In genomic region chr3:89787485-89787884, GRCh38 we compare ENCODE assay signal across 1 cellular context.
TF ChIP-seq lines count a peak whose summit lies in the region.

No MANE protein-coding gene starts in this region.

TF ChIP-seq in GM23338, 12 proteins besides CTCF, POLR2A, EP300 and RAD21 (continued from another document):
- TF ChIP-seq, protein P1, sequence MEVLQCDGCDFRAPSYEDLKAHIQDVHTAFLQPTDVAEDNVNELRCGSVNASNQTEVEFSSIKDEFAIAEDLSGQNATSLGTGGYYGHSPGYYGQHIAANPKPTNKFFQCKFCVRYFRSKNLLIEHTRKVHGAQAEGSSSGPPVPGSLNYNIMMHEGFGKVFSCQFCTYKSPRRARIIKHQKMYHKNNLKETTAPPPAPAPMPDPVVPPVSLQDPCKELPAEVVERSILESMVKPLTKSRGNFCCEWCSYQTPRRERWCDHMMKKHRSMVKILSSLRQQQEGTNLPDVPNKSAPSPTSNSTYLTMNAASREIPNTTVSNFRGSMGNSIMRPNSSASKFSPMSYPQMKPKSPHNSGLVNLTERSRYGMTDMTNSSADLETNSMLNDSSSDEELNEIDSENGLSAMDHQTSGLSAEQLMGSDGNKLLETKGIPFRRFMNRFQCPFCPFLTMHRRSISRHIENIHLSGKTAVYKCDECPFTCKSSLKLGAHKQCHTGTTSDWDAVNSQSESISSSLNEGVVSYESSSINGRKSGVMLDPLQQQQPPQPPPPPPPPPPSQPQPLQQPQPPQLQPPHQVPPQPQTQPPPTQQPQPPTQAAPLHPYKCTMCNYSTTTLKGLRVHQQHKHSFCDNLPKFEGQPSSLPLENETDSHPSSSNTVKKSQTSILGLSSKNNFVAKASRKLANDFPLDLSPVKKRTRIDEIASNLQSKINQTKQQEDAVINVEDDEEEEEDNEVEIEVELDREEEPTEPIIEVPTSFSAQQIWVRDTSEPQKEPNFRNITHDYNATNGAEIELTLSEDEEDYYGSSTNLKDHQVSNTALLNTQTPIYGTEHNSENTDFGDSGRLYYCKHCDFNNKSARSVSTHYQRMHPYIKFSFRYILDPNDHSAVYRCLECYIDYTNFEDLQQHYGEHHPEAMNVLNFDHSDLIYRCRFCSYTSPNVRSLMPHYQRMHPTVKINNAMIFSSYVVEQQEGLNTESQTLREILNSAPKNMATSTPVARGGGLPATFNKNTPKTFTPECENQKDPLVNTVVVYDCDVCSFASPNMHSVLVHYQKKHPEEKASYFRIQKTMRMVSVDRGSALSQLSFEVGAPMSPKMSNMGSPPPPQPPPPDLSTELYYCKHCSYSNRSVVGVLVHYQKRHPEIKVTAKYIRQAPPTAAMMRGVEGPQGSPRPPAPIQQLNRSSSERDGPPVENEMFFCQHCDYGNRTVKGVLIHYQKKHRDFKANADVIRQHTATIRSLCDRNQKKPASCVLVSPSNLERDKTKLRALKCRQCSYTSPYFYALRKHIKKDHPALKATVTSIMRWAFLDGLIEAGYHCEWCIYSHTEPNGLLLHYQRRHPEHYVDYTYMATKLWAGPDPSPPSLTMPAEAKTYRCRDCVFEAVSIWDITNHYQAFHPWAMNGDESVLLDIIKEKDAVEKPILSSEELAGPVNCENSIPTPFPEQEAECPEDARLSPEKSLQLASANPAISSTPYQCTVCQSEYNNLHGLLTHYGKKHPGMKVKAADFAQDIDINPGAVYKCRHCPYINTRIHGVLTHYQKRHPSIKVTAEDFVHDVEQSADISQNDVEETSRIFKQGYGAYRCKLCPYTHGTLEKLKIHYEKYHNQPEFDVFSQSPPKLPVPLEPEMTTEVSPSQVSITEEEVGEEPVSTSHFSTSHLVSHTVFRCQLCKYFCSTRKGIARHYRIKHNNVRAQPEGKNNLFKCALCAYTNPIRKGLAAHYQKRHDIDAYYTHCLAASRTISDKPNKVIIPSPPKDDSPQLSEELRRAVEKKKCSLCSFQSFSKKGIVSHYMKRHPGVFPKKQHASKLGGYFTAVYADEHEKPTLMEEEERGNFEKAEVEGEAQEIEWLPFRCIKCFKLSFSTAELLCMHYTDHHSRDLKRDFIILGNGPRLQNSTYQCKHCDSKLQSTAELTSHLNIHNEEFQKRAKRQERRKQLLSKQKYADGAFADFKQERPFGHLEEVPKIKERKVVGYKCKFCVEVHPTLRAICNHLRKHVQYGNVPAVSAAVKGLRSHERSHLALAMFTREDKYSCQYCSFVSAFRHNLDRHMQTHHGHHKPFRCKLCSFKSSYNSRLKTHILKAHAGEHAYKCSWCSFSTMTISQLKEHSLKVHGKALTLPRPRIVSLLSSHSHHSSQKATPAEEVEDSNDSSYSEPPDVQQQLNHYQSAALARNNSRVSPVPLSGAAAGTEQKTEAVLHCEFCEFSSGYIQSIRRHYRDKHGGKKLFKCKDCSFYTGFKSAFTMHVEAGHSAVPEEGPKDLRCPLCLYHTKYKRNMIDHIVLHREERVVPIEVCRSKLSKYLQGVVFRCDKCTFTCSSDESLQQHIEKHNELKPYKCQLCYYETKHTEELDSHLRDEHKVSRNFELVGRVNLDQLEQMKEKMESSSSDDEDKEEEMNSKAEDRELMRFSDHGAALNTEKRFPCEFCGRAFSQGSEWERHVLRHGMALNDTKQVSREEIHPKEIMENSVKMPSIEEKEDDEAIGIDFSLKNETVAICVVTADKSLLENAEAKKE (CRISPR knock-in tag; IDR thresholded peaks at IDR 0.05), result no peak
- TF ChIP-seq ZNF114 (CRISPR knock-in tag; IDR thresholded peaks at IDR 0.05), result no peak
- no peak for TF ChIP-seq JUNB (IDR thresholded peaks at IDR 0.05; ENCODE audit: unreplicated experiment)
- TF ChIP-seq STAT1 (IDR thresholded peaks at IDR 0.05; ENCODE audit: unreplicated experiment), result no peak
